In the genomic region with DNA sequence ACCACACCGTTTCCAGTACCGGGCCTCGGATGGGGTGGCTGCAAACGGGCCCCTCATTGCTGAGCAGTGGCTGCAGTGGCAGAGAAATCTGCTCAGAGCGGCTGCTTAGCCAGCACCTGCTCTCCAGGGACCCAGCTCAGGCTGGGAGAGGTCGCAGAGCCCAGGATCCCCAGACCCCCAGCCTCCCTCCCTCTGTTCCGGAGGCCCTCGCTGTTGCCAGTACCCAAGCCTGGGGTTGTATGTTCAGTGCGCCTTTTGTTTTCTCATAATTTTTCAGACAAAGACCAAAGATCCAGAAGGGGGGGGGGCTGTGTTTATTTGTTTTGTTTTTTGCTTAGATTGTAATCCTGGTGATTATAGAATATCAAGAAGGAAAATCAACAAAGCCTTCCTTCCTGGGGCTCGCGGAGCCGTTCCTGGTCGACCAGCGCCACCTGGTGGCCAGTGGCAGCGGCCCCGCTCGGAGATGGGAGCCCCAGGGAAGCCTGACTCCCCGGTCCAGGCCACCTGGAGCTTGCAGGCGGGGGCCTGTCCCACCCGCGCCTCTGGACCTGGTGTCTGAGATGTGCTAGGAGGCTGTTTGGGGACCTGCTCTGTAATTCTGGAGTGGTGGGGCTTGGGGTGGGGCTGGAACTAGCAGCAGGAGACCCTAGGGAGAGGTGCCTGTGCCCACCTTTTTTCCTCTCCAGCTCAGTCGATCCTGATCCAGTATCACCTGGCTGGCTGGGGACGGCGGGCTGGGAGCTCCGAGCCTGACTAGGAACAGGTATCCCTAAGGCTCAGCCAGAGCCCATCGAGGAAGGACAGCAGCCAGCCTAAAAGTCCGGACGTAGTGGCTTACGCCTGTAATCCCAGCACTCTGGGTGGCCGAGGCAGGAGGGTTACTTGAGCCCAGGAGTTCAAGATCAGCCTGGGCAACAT, we compare ENCODE assay signal across 8 cellular contexts.
DNase-seq lines count a peak whose midpoint lies in the region; ATAC-seq and TF ChIP-seq lines count a peak whose summit lies in the region.

No MANE protein-coding gene starts in this region.

- DNase-seq in GM12864 (ENCODE audit: low read depth) (no peak), NCI-H2227 (lab: John Stamatoyannopoulos, UW; ENCODE audit: unreplicated experiment) (peak; percentile 85), middle frontal gyrus (ENCODE audit: extremely low spot score, low spot score) (peak; percentile 49)
- peak; percentile 19 to 62 for DNase-seq in activated CD8-positive, alpha-beta memory T cell treated with anti-CD3 and anti-CD28 coated beads for 1 hour (ENCODE audit: extremely low read depth in 1 of 2, low read depth in 1 of 2)
- DNase-seq in effector memory CD4-positive, alpha-beta T cell: peak; percentile 22 to 51 (median 33)
- peak; percentile 12 to 51 for DNase-seq in stimulated activated CD8-positive, alpha-beta memory T cell treated with anti-CD3 and anti-CD28 coated beads, Interleukin-7, amount 100 ng/mL, for 1 hour (ENCODE audit: low read depth in 2 of 2)

- TF ChIP-seq CTCF in 22Rv1 (IDR thresholded peaks at IDR 0.05) (peak; percentile 95), GM12864 (IDR thresholded peaks at IDR 0.05; ENCODE audit: low read depth, low read length, missing control alignments) (peak; percentile 87)

- no peak for ATAC-seq in HG02798 (IDR thresholded peaks at IDR 0.05; ENCODE audit: poor library complexity, unreplicated experiment)

- no peaks in the 10 kb centered on the region for H3K4me1 ChIP-seq in effector memory CD4-positive, alpha-beta T cell (ENCODE audit: control insufficient read depth, insufficient read depth, low read length, poor library complexity, severe bottlenecking)

- H3K36me3 ChIP-seq in effector memory CD4-positive, alpha-beta T cell (ENCODE audit: control insufficient read depth, insufficient read depth, low read length): no peaks in the 10 kb centered on the region

- no peaks in the 10 kb centered on the region for H3K27me3 ChIP-seq in effector memory CD4-positive, alpha-beta T cell (replicated peaks; ENCODE audit: control insufficient read depth, insufficient read depth, low read length, poor library complexity, severe bottlenecking)

- no peak overlapping the region for H3K4me3 ChIP-seq in GM12864 (ENCODE audit: low read depth, low read length)
- H3K4me3 ChIP-seq in effector memory CD4-positive, alpha-beta T cell (ENCODE audit: insufficient read depth, low read depth, low read length, poor library complexity, severe bottlenecking): no peak overlapping the region

- H3K27ac ChIP-seq in 22Rv1: no peak overlapping the region
- H3K27ac ChIP-seq in effector memory CD4-positive, alpha-beta T cell (ENCODE audit: insufficient read depth, low read length, poor library complexity, severe bottlenecking): no peak overlapping the region

- no peaks in the 10 kb centered on the region for H3K9me3 ChIP-seq in effector memory CD4-positive, alpha-beta T cell (ENCODE audit: control insufficient read depth, low read length)
